ENCODE assay signal across 21 cellular contexts in the genomic region with DNA sequence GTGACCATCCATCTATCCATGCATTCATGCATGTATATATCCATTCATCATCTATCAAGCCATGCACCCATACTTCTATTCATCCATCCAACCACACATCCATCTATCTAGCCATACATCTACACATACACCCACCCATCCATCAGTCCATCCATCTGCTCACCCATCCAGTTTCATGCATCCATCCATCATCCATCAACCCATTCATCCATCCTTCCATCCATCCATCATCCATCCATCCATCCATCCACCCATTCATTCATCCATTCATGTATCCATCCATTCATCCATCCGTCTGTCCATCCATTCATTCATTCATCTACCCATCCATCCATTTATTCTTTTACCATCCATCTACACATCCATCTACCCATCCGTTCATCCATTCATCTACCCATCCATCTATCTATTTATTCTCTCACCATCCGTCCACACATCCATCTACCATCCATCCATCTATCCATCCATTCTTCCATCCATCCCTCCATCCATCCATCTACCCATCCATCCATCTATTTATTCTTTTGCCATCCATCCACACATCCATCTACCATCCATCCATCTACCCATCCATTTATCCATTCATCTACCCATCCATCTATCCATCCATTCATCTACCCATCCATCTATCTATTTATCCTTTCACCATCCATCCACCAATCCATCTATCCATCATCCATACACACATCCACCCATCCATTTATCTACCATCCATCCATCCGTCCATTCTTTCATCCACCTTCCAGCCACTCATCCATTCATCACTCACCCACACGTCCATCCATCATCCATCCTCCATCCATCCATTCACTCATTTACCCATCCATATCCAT. TPM values are rescaled to one million over a fixed set of nuclear protein-coding genes. Genes with fewer than 3 reads are reported as not detected.
DNase-seq lines count a peak whose midpoint lies in the region; ATAC-seq, FAIRE-seq and TF ChIP-seq lines count a peak whose summit lies in the region.
"Had no signal": no experiment of that assay in that cellular context is flagged by ENCODE, and none has a peak within 500 bp of the region (broad histone marks: within the 10 kb centered on the region; RNA-seq: fewer than 3 reads in every experiment).

No MANE protein-coding gene starts in this region.

- no peaks in the 10 kb centered on the region for H3K36me3 ChIP-seq in HepG2 (replicated peaks in 1 of 2; ENCODE audit: control insufficient read depth in 1 of 2, insufficient read depth in 2 of 2, low read length in 2 of 2)
- no peaks in the 10 kb centered on the region for H3K36me3 ChIP-seq in right lobe of liver
- H3K36me3 ChIP-seq in OCI-LY3 (replicated peaks; ENCODE audit: low read depth, low read length) = no peaks in the 10 kb centered on the region
- H3K36me3 ChIP-seq in SJCRH30 = no peaks in the 10 kb centered on the region
- H3K36me3 ChIP-seq: HAP-1 had no signal

- no peaks in the 10 kb centered on the region for H3K9me3 ChIP-seq in HepG2 (ENCODE audit: low read length)
- no peaks in the 10 kb centered on the region for H3K9me3 ChIP-seq in right lobe of liver
- H3K9me3 ChIP-seq in OCI-LY3 (ENCODE audit: insufficient read depth, low read length) = no peaks in the 10 kb centered on the region
- no peaks in the 10 kb centered on the region for H3K9me3 ChIP-seq in SJCRH30 (replicated peaks)
- H3K9me3 ChIP-seq: A549, HAP-1 had no signal

- H3K27me3 ChIP-seq in HepG2 (ENCODE audit: control insufficient read depth in 1 of 2, insufficient read depth in 2 of 2, low read length in 2 of 2) (peaks cover 5 to 36% of the 10 kb centered on the region in 2 experiments; a peak in 4 of 5 replicates), right lobe of liver (no peaks in the 10 kb centered on the region), OCI-LY3 (ENCODE audit: low read depth, low read length) (no peaks in the 10 kb centered on the region), SJCRH30 (no peaks in the 10 kb centered on the region; the same call in 1 of the 2 replicates)

- TF ChIP-seq CTCF in HepG2 (CRISPR knock-in tag; IDR thresholded peaks at IDR 0.05) (no peak), right lobe of liver (IDR thresholded peaks at IDR 0.05) (no peak), OCI-LY3 (IDR thresholded peaks at IDR 0.05; ENCODE audit: low read depth, low read length) (no peak)

- H3K4me1 ChIP-seq in HepG2 (ENCODE audit: insufficient read depth, low read length) = peaks cover 25% of the 10 kb centered on the region; the same call in 1 of the 2 replicates
- H3K4me1 ChIP-seq in right lobe of liver = no peaks in the 10 kb centered on the region
- peaks cover 71% of the 10 kb centered on the region for H3K4me1 ChIP-seq in OCI-LY3 (ENCODE audit: low read length)
- H3K4me1 ChIP-seq in SJCRH30 = peaks cover 22% of the 10 kb centered on the region
- H3K4me1 ChIP-seq: A549, HAP-1 had no signal

- H3K4me3 ChIP-seq in HepG2 (replicated peaks in 1 of 3; ENCODE audit: insufficient read depth in 1 of 3, low read depth in 2 of 3, low read length in 3 of 3) (no peak overlapping the region), right lobe of liver (no peak overlapping the region), OCI-LY3 (ENCODE audit: low read length) (no peak overlapping the region), SJCRH30 (no peak overlapping the region)
- H3K4me3 ChIP-seq: A549, HAP-1 had no signal

- H3K79me2 ChIP-seq in HepG2 (ENCODE audit: insufficient read depth, low read length) (no peaks in the 10 kb centered on the region), OCI-LY3 (ENCODE audit: low read length) (no peaks in the 10 kb centered on the region)

- in situ Hi-C loops in HepG2 (cut with HindIII; ENCODE audit: extremely low pct_ligation_motif_present, low pct_unique_long_range_greater_than_20kb) = no loop called here

- H4K20me1 ChIP-seq in HepG2 (ENCODE audit: insufficient read depth, low read length) (no peaks in the 10 kb centered on the region), OCI-LY3 (ENCODE audit: insufficient read depth, low read length) (no peaks in the 10 kb centered on the region)

- DNase-seq in HepG2 (ENCODE audit: low spot score) = no peak
- DNase-seq in right lobe of liver = no peak
- DNase-seq in urothelium cell line (ENCODE audit: low spot score) = no peak
- DNase-seq in SJCRH30 = no peak
- DNase-seq: AML-193; C1 segment of cervical spinal cord; CD4-positive, CD25-positive, alpha-beta regulatory T cell; CD8-positive, alpha-beta memory T cell; COR-L47; DMS 273 treated with DMSO at 0.1 percent for 48 hours; KG1 had no signal

- POLR2A ChIA-PET in HepG2 (lab: Yijun Ruan, JAX) = no interaction called here

- intact Hi-C loops in HepG2 (cut with micrococcal nuclease; ENCODE audit: unreplicated experiment) = no loop called here
- intact Hi-C loops in right lobe of liver (cut with DNase I) = loop anchor here in 1 of 2 donors (5.0 kb wide), 1 partner anchor 95 kb away; no protein-coding TSS in a partner anchor

- no peak for TF ChIP-seq RAD21 in HepG2 (CRISPR knock-in tag; IDR thresholded peaks at IDR 0.05)

- H3K9ac ChIP-seq in HepG2 (ENCODE audit: insufficient read depth, low read depth, low read length) (no peak overlapping the region), OCI-LY3 (ENCODE audit: low read length) (no peak overlapping the region)

- no peak for TF ChIP-seq POLR2A in HepG2 (IDR thresholded peaks at IDR 0.05; ENCODE audit: insufficient read depth in 1 of 2, low read depth in 2 of 2, low read length in 2 of 2)
- TF ChIP-seq POLR2A in right lobe of liver (IDR thresholded peaks at IDR 0.05) = no peak

- 36% methylated on average over 5 of the region's 5 CpGs for WGBS in HepG2 (ENCODE audit: low lambda C conversion rate)
- WGBS in right lobe of liver (ENCODE audit: insufficient coverage, low coverage, low lambda C conversion rate, missing lambda C conversion rate) = 72% methylated on average over 5 of the region's 5 CpGs

- TF ChIP-seq EP300 in HepG2 (IDR thresholded peaks at IDR 0.05; ENCODE audit: low read depth in 2 of 2, low read length in 2 of 2) = no peak
- no peak for TF ChIP-seq EP300 in HepG2 (CRISPR knock-in tag; IDR thresholded peaks at IDR 0.05; ENCODE audit: borderline replicate concordance)

- H2AFZ ChIP-seq in HepG2 (ENCODE audit: low read length) (no peak overlapping the region), OCI-LY3 (ENCODE audit: low read depth, low read length) (no peak overlapping the region)

- ATAC-seq in HepG2 = no peak
- ATAC-seq in right lobe of liver = no peak
- no peak for ATAC-seq in GM18868 (IDR thresholded peaks at IDR 0.05; ENCODE audit: unreplicated experiment)
- ATAC-seq: A549 had no signal

- H3K27ac ChIP-seq in HepG2 (ENCODE audit: extremely low read length, insufficient read depth, low read length) (no peak overlapping the region), right lobe of liver (no peak overlapping the region), OCI-LY3 (ENCODE audit: low read length) (no peak overlapping the region), SJCRH30 (no peak overlapping the region)
- H3K27ac ChIP-seq: 22Rv1, A549 had no signal

- BruUV-seq in HepG2 (replicated peaks; lab: Mats Ljungman, UMichigan) = no TSS peak

- no peak for FAIRE-seq in HepG2 (lab: Jason Lieb, UNC)
- FAIRE-seq in urothelium cell line (lab: Jason Lieb, UNC) = peak; percentile 79
- FAIRE-seq: A549, G401.6, GM19239 had no signal

- no peak overlapping the region for H3K4me2 ChIP-seq in HepG2 (ENCODE audit: low read depth, low read length)
- H3K4me2 ChIP-seq in OCI-LY3 (ENCODE audit: low read length) = 0 out of 2 replicates have a peak overlapping the region, but pooled peaks have one; percentile 41
- H3K4me2 ChIP-seq: A549 had no signal

- CTCF ChIA-PET in HepG2 (lab: Yijun Ruan, JAX; ENCODE audit: low intra/inter-chr PET ratio, low total read pairs) = interaction anchor here (1.2 kb wide), 1 partner anchor 10 kb away, joined by 3 read pairs; no protein-coding TSS in a partner anchor

RNA-seq across cellular contexts. Expression of a gene that starts 3.2 kb away (rescaled TPM):
- total RNA-seq in HepG2 (2016; rRNA removed; fragmentation: Illumina TruSeq; extraction: Trizol) (not detected in 2 replicates), right lobe of liver (not detected)
- total RNA-seq in HepG2 (2016; cell fraction: cytosol; rRNA removed; fragmentation: Illumina TruSeq; extraction: Trizol; ENCODE audit: low read depth) = not detected in 2 replicates
- total RNA-seq in HepG2 (2016; cell fraction: insoluble cytoplasmic fraction; rRNA removed; fragmentation: Illumina TruSeq; extraction: Trizol) = not detected in 2 replicates
- not detected in 2 replicates for total RNA-seq in HepG2 (2016; cell fraction: membrane; rRNA removed; fragmentation: Illumina TruSeq; extraction: Trizol)
- not detected in 2 replicates for total RNA-seq in HepG2 (2016; cell fraction: nucleus; rRNA removed; fragmentation: Illumina TruSeq; extraction: Trizol)
- not detected in 2 replicates for polyA plus RNA-seq in HepG2 (2011; rRNA removed)
- not detected in 2 replicates for polyA plus RNA-seq in HepG2 (2011; cell fraction: cytosol; rRNA removed)
- not detected in 2 replicates for polyA plus RNA-seq in HepG2 (2011; cell fraction: nucleus; rRNA removed)
- polyA plus RNA-seq in HepG2 (2012) = not detected in 2 replicates
- not detected in 2 replicates for polyA plus RNA-seq in HepG2 (2016; cell fraction: cytosol; fragmentation: Illumina TruSeq; extraction: Trizol; ENCODE audit: low read depth)
- not detected in 2 replicates for polyA plus RNA-seq in HepG2 (2016; cell fraction: insoluble cytoplasmic fraction; fragmentation: Illumina TruSeq; extraction: Trizol; ENCODE audit: low read depth)
- not detected in 2 replicates for polyA plus RNA-seq in HepG2 (2016; cell fraction: membrane; fragmentation: Illumina TruSeq; extraction: Trizol; ENCODE audit: low read depth)
- polyA plus RNA-seq in HepG2 (2016; cell fraction: nucleus; fragmentation: Illumina TruSeq; extraction: Trizol; ENCODE audit: insufficient read depth, low read depth) = not detected in 2 replicates
- not detected in 2 replicates for polyA minus RNA-seq in HepG2 (2011; rRNA and poly(A)+ RNA removed; ENCODE audit: low replicate concordance)
- polyA minus RNA-seq in HepG2 (2011; cell fraction: cytosol; rRNA and poly(A)+ RNA removed) = not detected in 2 replicates
- not detected in 2 replicates for polyA minus RNA-seq in HepG2 (2011; cell fraction: nucleus; rRNA and poly(A)+ RNA removed)
- total RNA-seq in SJCRH30 (2014; rRNA removed; shearing (Covaris generic)) = not detected in 2 replicates
- total RNA-seq: CD4-positive, CD25-positive, alpha-beta regulatory T cell; H4; HT-29 had no signal
- polyA plus RNA-seq: A549; CD4-positive, CD25-positive, alpha-beta regulatory T cell; CD8-positive, alpha-beta memory T cell; IgD-negative memory B cell had no signal

RNA-seq across cellular contexts. Expression of a gene that starts 35.4 kb away (rescaled TPM):
- 23.4 and 57.3 TPM in 2 replicates for total RNA-seq in HepG2 (2016; rRNA removed; fragmentation: Illumina TruSeq; extraction: Trizol)
- 7.3 and 8.2 TPM in 2 replicates for total RNA-seq in HepG2 (2016; cell fraction: cytosol; rRNA removed; fragmentation: Illumina TruSeq; extraction: Trizol; ENCODE audit: low read depth)
- 21.6 and 59.9 TPM in 2 replicates for total RNA-seq in HepG2 (2016; cell fraction: insoluble cytoplasmic fraction; rRNA removed; fragmentation: Illumina TruSeq; extraction: Trizol)
- total RNA-seq in HepG2 (2016; cell fraction: membrane; rRNA removed; fragmentation: Illumina TruSeq; extraction: Trizol) = 22.2 and 22.7 TPM in 2 replicates
- total RNA-seq in HepG2 (2016; cell fraction: nucleus; rRNA removed; fragmentation: Illumina TruSeq; extraction: Trizol) = 62.3 and 70.4 TPM in 2 replicates
- polyA plus RNA-seq in HepG2 (2011; rRNA removed) = 60.8 and 96.8 TPM in 2 replicates
- 56.4 and 56.5 TPM in 2 replicates for polyA plus RNA-seq in HepG2 (2011; cell fraction: cytosol; rRNA removed)
- 79.9 and 86.1 TPM in 2 replicates for polyA plus RNA-seq in HepG2 (2011; cell fraction: nucleus; rRNA removed)
- polyA plus RNA-seq in HepG2 (2012) = 41.7 and 72.2 TPM in 2 replicates
- 7.2 and 7.4 TPM in 2 replicates for polyA plus RNA-seq in HepG2 (2016; cell fraction: cytosol; fragmentation: Illumina TruSeq; extraction: Trizol; ENCODE audit: low read depth)
- 27.9 and 36.9 TPM in 2 replicates for polyA plus RNA-seq in HepG2 (2016; cell fraction: insoluble cytoplasmic fraction; fragmentation: Illumina TruSeq; extraction: Trizol; ENCODE audit: low read depth)
- polyA plus RNA-seq in HepG2 (2016; cell fraction: membrane; fragmentation: Illumina TruSeq; extraction: Trizol; ENCODE audit: low read depth) = 15.0 and 15.2 TPM in 2 replicates
- 134 and 147 TPM in 2 replicates for polyA plus RNA-seq in HepG2 (2016; cell fraction: nucleus; fragmentation: Illumina TruSeq; extraction: Trizol; ENCODE audit: insufficient read depth, low read depth)
- 0.19 and 92.7 TPM in 2 replicates for polyA minus RNA-seq in HepG2 (2011; rRNA and poly(A)+ RNA removed; ENCODE audit: low replicate concordance)
- 36.8 and 44.2 TPM in 2 replicates for polyA minus RNA-seq in HepG2 (2011; cell fraction: cytosol; rRNA and poly(A)+ RNA removed)
- polyA minus RNA-seq in HepG2 (2011; cell fraction: nucleus; rRNA and poly(A)+ RNA removed) = 38.0 and 38.2 TPM in 2 replicates
- total RNA-seq in right lobe of liver = 10 to 100 TPM in 3 of 6 experiments, 1 to 10 TPM in 3; 3.3 to 20.5 (median 9.8) TPM
- 0.38 and 0.69 TPM in 2 replicates for total RNA-seq in SJCRH30 (2014; rRNA removed; shearing (Covaris generic))
- total RNA-seq: CD8-positive, alpha-beta memory T cell had no signal
- polyA plus RNA-seq: CD4-positive, CD25-positive, alpha-beta regulatory T cell; CD8-positive, alpha-beta memory T cell; IgD-negative memory B cell had no signal

RNA-seq across cellular contexts. Expression of a gene that starts 39.4 kb away (rescaled TPM):
- total RNA-seq in HepG2 (2016; rRNA removed; fragmentation: Illumina TruSeq; extraction: Trizol) (89.7 and 113 TPM in 2 replicates), right lobe of liver (10 to 100 TPM; 23.3 to 27.4 (median 23.9) TPM)
- total RNA-seq in HepG2 (2016; cell fraction: cytosol; rRNA removed; fragmentation: Illumina TruSeq; extraction: Trizol; ENCODE audit: low read depth) = 19.4 and 23.1 TPM in 2 replicates
- total RNA-seq in HepG2 (2016; cell fraction: insoluble cytoplasmic fraction; rRNA removed; fragmentation: Illumina TruSeq; extraction: Trizol) = 88.9 and 116 TPM in 2 replicates
- total RNA-seq in HepG2 (2016; cell fraction: membrane; rRNA removed; fragmentation: Illumina TruSeq; extraction: Trizol) = 31.7 and 33.1 TPM in 2 replicates
- total RNA-seq in HepG2 (2016; cell fraction: nucleus; rRNA removed; fragmentation: Illumina TruSeq; extraction: Trizol) = 39.3 and 39.9 TPM in 2 replicates
- 62.4 and 69.3 TPM in 2 replicates for polyA plus RNA-seq in HepG2 (2011; rRNA removed)
- 56.5 and 68.4 TPM in 2 replicates for polyA plus RNA-seq in HepG2 (2011; cell fraction: cytosol; rRNA removed)
- 23.6 and 32.7 TPM in 2 replicates for polyA plus RNA-seq in HepG2 (2011; cell fraction: nucleus; rRNA removed)
- 47.4 and 50.8 TPM in 2 replicates for polyA plus RNA-seq in HepG2 (2012)
- 10.3 and 11.8 TPM in 2 replicates for polyA plus RNA-seq in HepG2 (2016; cell fraction: cytosol; fragmentation: Illumina TruSeq; extraction: Trizol; ENCODE audit: low read depth)
- 109 and 116 TPM in 2 replicates for polyA plus RNA-seq in HepG2 (2016; cell fraction: insoluble cytoplasmic fraction; fragmentation: Illumina TruSeq; extraction: Trizol; ENCODE audit: low read depth)
- 17.0 and 17.1 TPM in 2 replicates for polyA plus RNA-seq in HepG2 (2016; cell fraction: membrane; fragmentation: Illumina TruSeq; extraction: Trizol; ENCODE audit: low read depth)
- 67.4 and 77.6 TPM in 2 replicates for polyA plus RNA-seq in HepG2 (2016; cell fraction: nucleus; fragmentation: Illumina TruSeq; extraction: Trizol; ENCODE audit: insufficient read depth, low read depth)
- polyA minus RNA-seq in HepG2 (2011; rRNA and poly(A)+ RNA removed; ENCODE audit: low replicate concordance) = 47.0 and 64.1 TPM in 2 replicates
- polyA minus RNA-seq in HepG2 (2011; cell fraction: cytosol; rRNA and poly(A)+ RNA removed) = 25.8 and 25.9 TPM in 2 replicates
- 23.2 and 35.6 TPM in 2 replicates for polyA minus RNA-seq in HepG2 (2011; cell fraction: nucleus; rRNA and poly(A)+ RNA removed)
- 84.8 and 90.5 TPM in 2 replicates for total RNA-seq in SJCRH30 (2014; rRNA removed; shearing (Covaris generic))

RNA-seq across cellular contexts. Expression of a gene that starts 39.5 kb away (rescaled TPM):
- total RNA-seq in HepG2 (2016; rRNA removed; fragmentation: Illumina TruSeq; extraction: Trizol) (57.5 and 62.0 TPM in 2 replicates), right lobe of liver (10 to 100 TPM; 43.2 to 81.4 (median 55.3) TPM)
- 12.2 and 13.5 TPM in 2 replicates for total RNA-seq in HepG2 (2016; cell fraction: cytosol; rRNA removed; fragmentation: Illumina TruSeq; extraction: Trizol; ENCODE audit: low read depth)
- 57.7 and 61.8 TPM in 2 replicates for total RNA-seq in HepG2 (2016; cell fraction: insoluble cytoplasmic fraction; rRNA removed; fragmentation: Illumina TruSeq; extraction: Trizol)
- total RNA-seq in HepG2 (2016; cell fraction: membrane; rRNA removed; fragmentation: Illumina TruSeq; extraction: Trizol) = 29.6 and 29.7 TPM in 2 replicates
- 48.3 and 49.8 TPM in 2 replicates for total RNA-seq in HepG2 (2016; cell fraction: nucleus; rRNA removed; fragmentation: Illumina TruSeq; extraction: Trizol)
- 104 and 108 TPM in 2 replicates for polyA plus RNA-seq in HepG2 (2011; rRNA removed)
- polyA plus RNA-seq in HepG2 (2011; cell fraction: cytosol; rRNA removed) = 77.6 and 88.3 TPM in 2 replicates
- 174 and 196 TPM in 2 replicates for polyA plus RNA-seq in HepG2 (2011; cell fraction: nucleus; rRNA removed)
- polyA plus RNA-seq in HepG2 (2012) = 35.1 and 40.7 TPM in 2 replicates
- polyA plus RNA-seq in HepG2 (2016; cell fraction: cytosol; fragmentation: Illumina TruSeq; extraction: Trizol; ENCODE audit: low read depth) = 7.1 and 7.4 TPM in 2 replicates
- polyA plus RNA-seq in HepG2 (2016; cell fraction: insoluble cytoplasmic fraction; fragmentation: Illumina TruSeq; extraction: Trizol; ENCODE audit: low read depth) = 56.0 and 60.7 TPM in 2 replicates
- polyA plus RNA-seq in HepG2 (2016; cell fraction: membrane; fragmentation: Illumina TruSeq; extraction: Trizol; ENCODE audit: low read depth) = 17.9 and 18.7 TPM in 2 replicates
- polyA plus RNA-seq in HepG2 (2016; cell fraction: nucleus; fragmentation: Illumina TruSeq; extraction: Trizol; ENCODE audit: insufficient read depth, low read depth) = 89.6 and 91.0 TPM in 2 replicates
- polyA minus RNA-seq in HepG2 (2011; rRNA and poly(A)+ RNA removed; ENCODE audit: low replicate concordance) = 78.3 and 147 TPM in 2 replicates
- polyA minus RNA-seq in HepG2 (2011; cell fraction: cytosol; rRNA and poly(A)+ RNA removed) = 25.2 and 27.3 TPM in 2 replicates
- 48.0 and 60.5 TPM in 2 replicates for polyA minus RNA-seq in HepG2 (2011; cell fraction: nucleus; rRNA and poly(A)+ RNA removed)
- 54.9 and 58.6 TPM in 2 replicates for total RNA-seq in SJCRH30 (2014; rRNA removed; shearing (Covaris generic))

RNA-seq across cellular contexts. Expression of a gene that starts 49.2 kb away (rescaled TPM):
- 0.06 TPM in 1 of 2 replicates, not detected in the other for total RNA-seq in HepG2 (2016; rRNA removed; fragmentation: Illumina TruSeq; extraction: Trizol)
- not detected in 2 replicates for total RNA-seq in HepG2 (2016; cell fraction: cytosol; rRNA removed; fragmentation: Illumina TruSeq; extraction: Trizol; ENCODE audit: low read depth)
- 0.06 and 0.09 TPM in 2 replicates for total RNA-seq in HepG2 (2016; cell fraction: insoluble cytoplasmic fraction; rRNA removed; fragmentation: Illumina TruSeq; extraction: Trizol)
- total RNA-seq in HepG2 (2016; cell fraction: membrane; rRNA removed; fragmentation: Illumina TruSeq; extraction: Trizol) = not detected in 2 replicates
- 0.16 TPM in 1 of 2 replicates, not detected in the other for total RNA-seq in HepG2 (2016; cell fraction: nucleus; rRNA removed; fragmentation: Illumina TruSeq; extraction: Trizol)
- polyA plus RNA-seq in HepG2 (2011; rRNA removed) = 0.04 TPM in 1 of 2 replicates, not detected in the other
- 0.01 and 0.04 TPM in 2 replicates for polyA plus RNA-seq in HepG2 (2011; cell fraction: cytosol; rRNA removed)
- 0.03 TPM in 1 of 2 replicates, not detected in the other for polyA plus RNA-seq in HepG2 (2011; cell fraction: nucleus; rRNA removed)
- 0.04 TPM in 1 of 2 replicates, not detected in the other for polyA plus RNA-seq in HepG2 (2012)
- 0.05 TPM in 1 of 2 replicates, not detected in the other for polyA plus RNA-seq in HepG2 (2016; cell fraction: cytosol; fragmentation: Illumina TruSeq; extraction: Trizol; ENCODE audit: low read depth)
- polyA plus RNA-seq in HepG2 (2016; cell fraction: insoluble cytoplasmic fraction; fragmentation: Illumina TruSeq; extraction: Trizol; ENCODE audit: low read depth) = 0.17 TPM in 1 of 2 replicates, not detected in the other
- 0.06 TPM in 1 of 2 replicates, not detected in the other for polyA plus RNA-seq in HepG2 (2016; cell fraction: membrane; fragmentation: Illumina TruSeq; extraction: Trizol; ENCODE audit: low read depth)
- 0.25 TPM in 1 of 2 replicates, not detected in the other for polyA plus RNA-seq in HepG2 (2016; cell fraction: nucleus; fragmentation: Illumina TruSeq; extraction: Trizol; ENCODE audit: insufficient read depth, low read depth)
- 0.07 TPM in 1 of 2 replicates, not detected in the other for polyA minus RNA-seq in HepG2 (2011; rRNA and poly(A)+ RNA removed; ENCODE audit: low replicate concordance)
- polyA minus RNA-seq in HepG2 (2011; cell fraction: cytosol; rRNA and poly(A)+ RNA removed) = not detected in 2 replicates
- not detected in 2 replicates for polyA minus RNA-seq in HepG2 (2011; cell fraction: nucleus; rRNA and poly(A)+ RNA removed)
- under 1 TPM in 2 of 6 experiments, not detected in 4; 0.12 to 0.16 TPM for total RNA-seq in right lobe of liver
- total RNA-seq in SJCRH30 (2014; rRNA removed; shearing (Covaris generic)) = not detected in 2 replicates
- total RNA-seq: CD4-positive, CD25-positive, alpha-beta regulatory T cell; H4; HT-29 had no signal
- polyA plus RNA-seq: A549; CD4-positive, CD25-positive, alpha-beta regulatory T cell; CD8-positive, alpha-beta memory T cell had no signal
